18 cellular contexts compared by ENCODE assay signal in the genomic region with DNA sequence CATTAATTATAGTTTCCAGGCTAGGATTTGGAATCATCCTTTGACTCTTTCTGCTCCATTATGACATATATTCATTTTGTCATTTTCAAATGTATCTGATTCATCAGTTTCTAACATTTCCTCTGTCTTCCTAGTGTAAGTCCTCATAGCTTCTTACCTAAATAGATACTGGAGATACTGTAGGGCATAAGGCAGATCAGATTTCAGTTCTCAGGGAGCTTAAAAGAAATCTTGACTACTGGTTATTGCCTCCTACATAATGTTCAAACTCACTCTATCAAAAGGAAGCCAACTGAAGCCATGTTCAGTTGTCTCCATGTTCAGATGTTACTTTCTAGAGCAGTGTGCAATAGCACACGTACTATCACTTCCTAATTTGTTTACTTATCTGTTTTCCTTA. TPM values are rescaled to one million over a fixed set of nuclear protein-coding genes. Genes with fewer than 3 reads are reported as not detected.
DNase-seq lines count a peak whose midpoint lies in the region; ATAC-seq and TF ChIP-seq lines count a peak whose summit lies in the region.
"Had no signal": no experiment of that assay in that cellular context is flagged by ENCODE, and none has a peak within 500 bp of the region (broad histone marks: within the 10 kb centered on the region; RNA-seq: fewer than 3 reads in every experiment).

No MANE protein-coding gene starts in this region.

- POLR2A ChIA-PET in IMR-90 (lab: Charles Lee; ENCODE audit: unreplicated experiment) = interaction anchor here (1.0 kb wide), 1 partner anchor 110 kb away, joined by 3 read pairs; no protein-coding TSS in a partner anchor
- POLR2A ChIA-PET in PC-9 (lab: Charles Lee; ENCODE audit: unreplicated experiment) = interaction anchor here (0.7 kb wide), 1 partner anchor 101 kb away, joined by 6 read pairs; no protein-coding TSS in a partner anchor

- H3K27me3 ChIP-seq in IMR-90 (ENCODE audit: control insufficient read depth, insufficient read depth, low read length) (no peaks in the 10 kb centered on the region), PC-9 (ENCODE audit: insufficient read depth, low read depth) (no peaks in the 10 kb centered on the region)

- no peak overlapping the region for H2AK9ac ChIP-seq in IMR-90 (replicated peaks; ENCODE audit: low read depth, low read length, poor library complexity)

- in situ Hi-C loops in IMR-90 (cut with MboI; ENCODE audit: low sequenced_read_pairs) = no loop called here

- H3K27me3 Mint-ChIP-seq in nephron progenitor cell (ENCODE audit: low read depth, poor library complexity) = peaks cover 2% of the 10 kb centered on the region

- BruUV-seq in IMR-90 (replicated peaks; lab: Mats Ljungman, UMichigan) = no TSS peak
- no TSS peak for BruUV-seq in PC-9 (replicated peaks; lab: Mats Ljungman, UMichigan)

- H3K18ac ChIP-seq in IMR-90 (ENCODE audit: low read depth, low read length) = no peak overlapping the region

- H3K4me1 ChIP-seq in IMR-90 (ENCODE audit: control insufficient read depth, insufficient read depth, low read length) = no peaks in the 10 kb centered on the region
- H3K4me1 ChIP-seq in PC-9 (replicated peaks; ENCODE audit: insufficient read depth) = no peaks in the 10 kb centered on the region

- H3K9me3 Mint-ChIP-seq in nephron progenitor cell = no peaks in the 10 kb centered on the region

- no peak overlapping the region for H3K14ac ChIP-seq in IMR-90 (replicated peaks; ENCODE audit: low read depth, low read length)

- H2AK5ac ChIP-seq in IMR-90 (ENCODE audit: low read depth, low read length) = no peak overlapping the region

- peaks cover 4% of the 10 kb centered on the region for H3K36me3 ChIP-seq in IMR-90 (ENCODE audit: control insufficient read depth, insufficient read depth, low read length)
- no peaks in the 10 kb centered on the region for H3K36me3 ChIP-seq in PC-9 (ENCODE audit: low read depth)

- TF ChIP-seq CTCF in IMR-90 (conservative IDR thresholded peaks at IDR 0.05; ENCODE audit: low read depth, low read length) (no peak), PC-9 (conservative IDR thresholded peaks at IDR 0.05) (no peak), fibroblast of villous mesenchyme (IDR thresholded peaks at IDR 0.05; ENCODE audit: insufficient read depth, low read depth, low read length) (no peak), nephron progenitor cell (IDR thresholded peaks at IDR 0.05) (no peak)

- no peak overlapping the region for H4K8ac ChIP-seq in IMR-90 (ENCODE audit: low read depth in 2 of 2, low read length in 2 of 2)

- no peak overlapping the region for H2BK15ac ChIP-seq in IMR-90 (ENCODE audit: low read depth, low read length)

- H3K56ac ChIP-seq in IMR-90 (ENCODE audit: extremely low read depth, insufficient read depth, low read length) = no peak overlapping the region

- H3K4me1 Mint-ChIP-seq in nephron progenitor cell = no peaks in the 10 kb centered on the region

- peak; percentile 52 for DNase-seq in IMR-90
- no peak for DNase-seq in PC-9
- peak; percentile 17 for DNase-seq in fibroblast of villous mesenchyme (ENCODE audit: low read depth)
- no peak for DNase-seq in nephron progenitor cell
- DNase-seq in activated CD4-positive, alpha-beta T cell treated with anti-CD3 and anti-CD28 coated beads, Interleukin-2, amount 50 U/mL, for 48 hours = no peak
- DNase-seq in cerebellum (ENCODE audit: low spot score) = no peak
- no peak for DNase-seq in amygdala (lab: John Stamatoyannopoulos, UW)
- DNase-seq: AML-193, GOT3, NCI-H1105 treated with DMSO at 0.1 percent for 48 hours, NCI-H1694, NCI-H2081 treated with DMSO at 0.1 percent for 48 hours, NCI-H226, OCI-M1, RPMI8226 had no signal

- CTCF ChIA-PET in IMR-90 (lab: Yijun Ruan, JAX) (no interaction called here), PC-9 (lab: Charles Lee) (no interaction called here)

- peak; percentile 59 for ATAC-seq in IMR-90 (ENCODE audit: low read depth)
- no peak for ATAC-seq in HG02588 (IDR thresholded peaks at IDR 0.05; ENCODE audit: unreplicated experiment)
- ATAC-seq: K562 had no signal

- H2BK5ac ChIP-seq in IMR-90 (ENCODE audit: low read depth, low read length, poor library complexity, severe bottlenecking) = no peak overlapping the region

- H3K4me2 ChIP-seq in IMR-90 (ENCODE audit: low read depth, low read length) (no peak overlapping the region), PC-9 (no peak overlapping the region)

- intact Hi-C loops in IMR-90 (cut with micrococcal nuclease) (no loop called here), PC-9 (cut with micrococcal nuclease; ENCODE audit: unreplicated experiment) (loop anchor here (10.0 kb wide), 1 partner anchor 67 kb away; no protein-coding TSS in a partner anchor)

- no peak overlapping the region for H3K4me3 ChIP-seq in IMR-90 (ENCODE audit: insufficient read depth, low read depth, low read length)
- H3K4me3 ChIP-seq in PC-9 = no peak overlapping the region
- no peak overlapping the region for H3K4me3 ChIP-seq in fibroblast of villous mesenchyme (ENCODE audit: low read depth, low read length)
- H3K4me3 ChIP-seq: K562 had no signal

- peak overlapping the region; percentile 47 for H3K27ac Mint-ChIP-seq in nephron progenitor cell

- no peak overlapping the region for H3K23ac ChIP-seq in IMR-90 (ENCODE audit: low read depth, low read length)

- no peak overlapping the region for H3K9ac ChIP-seq in IMR-90 (ENCODE audit: low read depth, low read length)

- H4K91ac ChIP-seq in IMR-90 (ENCODE audit: insufficient read depth, low read depth, low read length) = no peak overlapping the region

- H3K9me1 ChIP-seq in IMR-90 (ENCODE audit: insufficient read depth, low read length) = peaks cover 4% of the 10 kb centered on the region

- no peaks in the 10 kb centered on the region for H3K79me2 ChIP-seq in PC-9 (ENCODE audit: low read depth)

- H3K27ac ChIP-seq in IMR-90 (ENCODE audit: insufficient read depth, low read length) = no peak overlapping the region
- peak overlapping the region; percentile 14; the same call in 1 of the 2 replicates for H3K27ac ChIP-seq in PC-9
- H3K27ac ChIP-seq: C4-2B had no signal

- H4K20me1 ChIP-seq in IMR-90 (ENCODE audit: insufficient read depth, low read length) (no peaks in the 10 kb centered on the region), PC-9 (ENCODE audit: insufficient read depth) (no peaks in the 10 kb centered on the region)

- WGBS in IMR-90 (ENCODE audit: extremely low coverage in 2 of 2, insufficient read length in 1 of 2), 2 experiments = no CpG with 5 or more reads among the region's 1 CpG

- no peaks in the 10 kb centered on the region for H3F3A ChIP-seq in PC-9 (ENCODE audit: insufficient read depth, low read depth)

- peaks cover 0 to 3% of the 10 kb centered on the region in 2 experiments; a peak in 1 of 4 replicates for H3K79me1 ChIP-seq in IMR-90 (ENCODE audit: low read depth in 1 of 2, low read length in 2 of 2)

- dilution Hi-C loops in IMR-90 (cut with HindIII; ENCODE audit: low sequenced_read_pairs, unreplicated experiment) = no loop called here

- H3K9me2 ChIP-seq in PC-9 (ENCODE audit: insufficient read depth) = no peaks in the 10 kb centered on the region

- no peak overlapping the region for H2BK120ac ChIP-seq in IMR-90 (ENCODE audit: low read depth, low read length)

- H2AFZ ChIP-seq in IMR-90 (replicated peaks; ENCODE audit: low read length, poor library complexity) = no peak overlapping the region
- H2AFZ ChIP-seq in PC-9 = no peak overlapping the region

- H4K5ac ChIP-seq in IMR-90 (ENCODE audit: low read depth, low read length) = no peak overlapping the region

- no peak overlapping the region for H2BK20ac ChIP-seq in IMR-90 (ENCODE audit: low read depth, low read length)

- no peak for TF ChIP-seq RAD21 in IMR-90 (IDR thresholded peaks at IDR 0.05; ENCODE audit: low read length)

- no peak for TF ChIP-seq POLR2A in IMR-90 (IDR thresholded peaks at IDR 0.05; ENCODE audit: low read depth, low read length)

- H3K4me3 Mint-ChIP-seq in nephron progenitor cell = no peak overlapping the region

- H3K36me3 Mint-ChIP-seq in nephron progenitor cell (ENCODE audit: low read depth) = peaks cover 29% of the 10 kb centered on the region

- no peak overlapping the region for H3K4ac ChIP-seq in IMR-90 (ENCODE audit: low read depth, low read length)

- no peaks in the 10 kb centered on the region for H3K9me3 ChIP-seq in IMR-90 (ENCODE audit: control insufficient read depth, insufficient read depth, low read length)
- H3K9me3 ChIP-seq in PC-9 (ENCODE audit: insufficient read depth, low read depth) = no peaks in the 10 kb centered on the region

TF ChIP-seq in IMR-90, 13 proteins besides CTCF, POLR2A, EP300 and RAD21:
- TF ChIP-seq CHD1 (IDR thresholded peaks at IDR 0.05; ENCODE audit: low read depth, low read length) (no peak), BHLHE40 (IDR thresholded peaks at IDR 0.05; ENCODE audit: low read depth, low read length) (no peak), RFX5 (IDR thresholded peaks at IDR 0.05; ENCODE audit: low read depth, low read length) (no peak), FOS (IDR thresholded peaks at IDR 0.05; ENCODE audit: low read depth, low read length) (no peak), MAFK (IDR thresholded peaks at IDR 0.05; ENCODE audit: low read depth, low read length) (no peak), NFE2L2 (IDR thresholded peaks at IDR 0.05; ENCODE audit: low read depth, low read length) (no peak)
- TF ChIP-seq, protein P1, sequence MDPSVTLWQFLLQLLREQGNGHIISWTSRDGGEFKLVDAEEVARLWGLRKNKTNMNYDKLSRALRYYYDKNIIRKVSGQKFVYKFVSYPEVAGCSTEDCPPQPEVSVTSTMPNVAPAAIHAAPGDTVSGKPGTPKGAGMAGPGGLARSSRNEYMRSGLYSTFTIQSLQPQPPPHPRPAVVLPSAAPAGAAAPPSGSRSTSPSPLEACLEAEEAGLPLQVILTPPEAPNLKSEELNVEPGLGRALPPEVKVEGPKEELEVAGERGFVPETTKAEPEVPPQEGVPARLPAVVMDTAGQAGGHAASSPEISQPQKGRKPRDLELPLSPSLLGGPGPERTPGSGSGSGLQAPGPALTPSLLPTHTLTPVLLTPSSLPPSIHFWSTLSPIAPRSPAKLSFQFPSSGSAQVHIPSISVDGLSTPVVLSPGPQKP (IDR thresholded peaks at IDR 0.05; ENCODE audit: borderline replicate concordance, low read depth, low read length) = no peak

RNA-seq across cellular contexts. Expression of a gene that starts 29.6 kb away (rescaled TPM):
- 47.3 and 97.5 TPM in 2 replicates for total RNA-seq in IMR-90 (2012; rRNA removed)
- 14.9 and 17.3 TPM in 2 replicates for polyA plus RNA-seq in IMR-90 (2012; rRNA removed)
- 1.2 and 2.7 TPM in 2 replicates for polyA plus RNA-seq in IMR-90 (2012; cell fraction: cytosol; rRNA removed)
- 1.9 and 15.1 TPM in 2 replicates for polyA plus RNA-seq in IMR-90 (2012; cell fraction: nucleus; rRNA removed; ENCODE audit: low replicate concordance)
- 31.5 and 55.0 TPM in 2 replicates for total RNA-seq in PC-9 (2021)
- 49.3 and 57.9 TPM in 2 replicates for total RNA-seq in fibroblast of villous mesenchyme
- 128 TPM for total RNA-seq in cerebellum

Comparison
In these comparisons a context has a peak if more than half of its experiments do, and no peak if none do; other contexts are left out.
1. DNase-seq: peak in IMR-90 (single experiment) and fibroblast of villous mesenchyme (single experiment); none in PC-9 (0 of 2), nephron progenitor cell (single experiment), activated CD4-positive, alpha-beta T cell treated with anti-CD3 and anti-CD28 coated beads, Interleukin-2, amount 50 U/mL, for 48 hours (0 of 2), cerebellum (single experiment) and amygdala (0 of 56).